ENCODE assay signal across 30 cellular contexts in genomic region chr20:63886054-63886419, GRCh38. TPM values are rescaled to one million over a fixed set of nuclear protein-coding genes. Genes with fewer than 3 reads are reported as not detected.
"Had no signal": no experiment of that assay in that cellular context is flagged by ENCODE, and none has a peak within 500 bp of the region (broad histone marks: within the 10 kb centered on the region; RNA-seq: fewer than 3 reads in every experiment).

No MANE protein-coding gene starts in this region.

- H3K4me2 ChIP-seq: SK-N-SH had no signal

- H3K9ac ChIP-seq: SK-N-SH had no signal

- H3K9me3 ChIP-seq: SK-N-SH had no signal

- H3K27me3 ChIP-seq: cardiac muscle cell had no signal

- DNase-seq: activated CD4-positive, alpha-beta memory T cell treated with anti-CD3 and anti-CD28 coated beads, Interleukin-2, amount 10 ng/mL, durations not matched to agents 7 days and 5 days; activated CD4-positive, alpha-beta T cell treated with anti-CD3 and anti-CD28 coated beads for 36 hours; activated CD4-positive, alpha-beta T cell treated with anti-CD3 and anti-CD28 coated beads, Interleukin-2, amount 50 U/mL, for 1 hour; activated CD4-positive, CD25-positive, alpha-beta regulatory T cell; activated gamma-delta T cell; activated naive CD4-positive, alpha-beta T cell treated with anti-CD3 and anti-CD28 coated beads for 36 hours; activated T-cell treated with anti-CD3 and anti-CD28 coated beads for 4 hours; activated T-cell treated with anti-CD3 and anti-CD28 coated beads, Interleukin-2, amount 50 U/mL, for 48 hours; amygdala; Karpas-422; NCI-H1048; NCI-H1417 treated with DMSO at 0.1 percent for 48 hours; NCI-H1694; NCI-H2029; NCI-H2107; NCI-H2171 treated with DMSO at 0.1 percent for 48 hours; NCI-H226; NCI-H526; NCI-H82; OCI-M1; SIG-M5; SK-N-SH; T-helper 1 cell had no signal

- H3K27ac ChIP-seq: cardiac muscle cell, VCaP had no signal

- FAIRE-seq: astrocyte, K562, RCC 7860 had no signal

- H3K4me3 ChIP-seq: cardiac muscle cell, K562 had no signal

RNA-seq across cellular contexts. Expression of gene ABHD16B, which starts 24.7 kb away (rescaled TPM):
- total RNA-seq: activated CD4-positive, alpha-beta memory T cell treated with anti-CD3 and anti-CD28 coated beads, Interleukin-2, amount 10 ng/mL, durations not matched to agents 7 days and 5 days; activated naive CD4-positive, alpha-beta T cell treated with anti-CD3 and anti-CD28 coated beads for 36 hours; astrocyte; cardiac muscle cell; K562; NCI-H460; T-helper 2 cell treated with Interferon-gamma antibody and Interleukin-4, amounts not matched to agents 100 ng/mL and 5 ng/mL, for 36 hours had no signal
- polyA plus RNA-seq: K562, SK-N-SH had no signal
